ENCODE assay signal across 15 cellular contexts in genomic region chr4:5999830-6000365, GRCh38. TPM values are rescaled to one million over a fixed set of nuclear protein-coding genes. Genes with fewer than 3 reads are reported as not detected.
"Had no signal": no experiment of that assay in that cellular context is flagged by ENCODE, and none has a peak within 500 bp of the region (broad histone marks: within the 10 kb centered on the region; RNA-seq: fewer than 3 reads in every experiment).

No MANE protein-coding gene starts in this region.

- H3K4me3 ChIP-seq: mucosa of descending colon, tibial nerve had no signal

- DNase-seq: effector memory CD8-positive, alpha-beta T cell; erythroblast; foreskin keratinocyte; hippocampal formation; mammary epithelial cell; mucosa of descending colon; small intestine; stimulated activated CD4-positive, alpha-beta T cell treated with anti-CD3 and anti-CD28 coated beads, Interleukin-12 subunit alpha, Interleukin-12 subunit beta, amount 100 ng/mL, for 4 hours; stimulated activated naive CD4-positive, alpha-beta T cell treated with Interleukin-2 at 50 U/mL for 16 hours had no signal

- H3K27me3 ChIP-seq: foreskin keratinocyte had no signal

- H3K36me3 ChIP-seq: tibial nerve had no signal

- H3K27me3 Mint-ChIP-seq: effector memory CD8-positive, alpha-beta T cell had no signal

- H3K27ac ChIP-seq: foreskin keratinocyte, tibial nerve had no signal

- H3K4me3 Mint-ChIP-seq: effector memory CD8-positive, alpha-beta T cell; nephron had no signal

- H3K9me3 Mint-ChIP-seq: effector memory CD8-positive, alpha-beta T cell had no signal

- H3K27ac Mint-ChIP-seq: effector memory CD8-positive, alpha-beta T cell; nephron had no signal

- FAIRE-seq: endothelial cell of umbilical vein, small intestine had no signal

- H3K4me1 ChIP-seq: foreskin keratinocyte, tibial nerve had no signal

- ATAC-seq: effector memory CD8-positive, alpha-beta T cell; foreskin keratinocyte; left lobe of liver; mucosa of descending colon had no signal

- H3K9me3 ChIP-seq: mucosa of descending colon, tibial nerve had no signal

RNA-seq across cellular contexts. Expression of gene C4orf50, which starts 18.3 kb away (rescaled TPM):
- total RNA-seq: endothelial cell of umbilical vein, foreskin keratinocyte, left lobe of liver, lower leg skin, mammary epithelial cell, pulmonary artery endothelial cell had no signal
- polyA plus RNA-seq: endothelial cell of umbilical vein, foreskin keratinocyte, mammary epithelial cell had no signal
